ENCODE assay signal across 18 cellular contexts in genomic region chr16:67549240-67549639, GRCh38. TPM values are rescaled to one million over a fixed set of nuclear protein-coding genes. Genes with fewer than 3 reads are reported as not detected.
DNase-seq lines count a peak whose midpoint lies in the region; ATAC-seq and TF ChIP-seq lines count a peak whose summit lies in the region.
"Had no signal": no experiment of that assay in that cellular context is flagged by ENCODE, and none has a peak within 500 bp of the region (broad histone marks: within the 10 kb centered on the region; RNA-seq: fewer than 3 reads in every experiment).

No MANE protein-coding gene starts in this region.

- H3K9me2 ChIP-seq in SU-DHL-6 (replicated peaks; ENCODE audit: insufficient read depth, low read length) = no peaks in the 10 kb centered on the region

- H3K79me2 ChIP-seq in SU-DHL-6 (ENCODE audit: insufficient read depth, low read length) (peaks cover 27% of the 10 kb centered on the region), trophoblast cell (ENCODE audit: control insufficient read depth, insufficient read depth, low read length, poor library complexity) (no peaks in the 10 kb centered on the region)

- DNase-seq in activated naive CD4-positive, alpha-beta T cell treated with anti-CD3 and anti-CD28 coated beads, Interleukin-2, amount 50 U/mL, for 72 hours (ENCODE audit: low spot score in 2 of 2) = no peak
- DNase-seq in activated naive CD4-positive, alpha-beta T cell (lab: John Stamatoyannopoulos, UW) = no peak
- no peak for DNase-seq in effector memory CD4-positive, alpha-beta T cell
- DNase-seq in trophoblast cell = no peak
- no peak for DNase-seq in stimulated activated CD4-positive, alpha-beta T cell treated with anti-CD3 and anti-CD28 coated beads, Interleukin-2, amount 100 ng/mL, for 24 hours
- DNase-seq: activated gamma-delta T cell treated with Interleukin-2 at 50 U/mL for 16 hours; COR-L47; dermis blood vessel endothelial cell; NCI-H187; NCI-H510A treated with DMSO at 0.1 percent for 48 hours; stimulated activated CD4-positive, alpha-beta T cell treated with anti-CD3 and anti-CD28 coated beads, Interleukin-2, amount 100 ng/mL, for 48 hours; testis had no signal

- H3F3A ChIP-seq in SU-DHL-6 (ENCODE audit: insufficient read depth) = peaks cover 32% of the 10 kb centered on the region

- H3K9ac ChIP-seq in SU-DHL-6 (ENCODE audit: low read length) (peak overlapping the region; percentile 60; the same call in 1 of the 2 replicates), trophoblast cell (ENCODE audit: low read length) (no peak overlapping the region)

- no peak for TF ChIP-seq CTCF in SU-DHL-6 (IDR thresholded peaks at IDR 0.05; ENCODE audit: insufficient read depth, low read length, poor library complexity, severe bottlenecking)

- no peaks in the 10 kb centered on the region for H3K27me3 Mint-ChIP-seq in stimulated activated memory B cell treated with anti-CD40 and anti-IgM and Interleukin-4, amounts not matched to agents 10 μg/mL and 1 μg/mL and 100 μg/mL, for 72 hours

- no peak overlapping the region for H4K12ac ChIP-seq in trophoblast cell (ENCODE audit: low read depth, low read length)

- no CpG with 5 or more reads among the region's 4 CpGs for WGBS in trophoblast cell (ENCODE audit: extremely low coverage, insufficient coverage, insufficient read length)

- H3K4me3 Mint-ChIP-seq in stimulated activated memory B cell treated with anti-CD40 and anti-IgM and Interleukin-4, amounts not matched to agents 10 μg/mL and 1 μg/mL and 100 μg/mL, for 72 hours = no peak overlapping the region

- no peak overlapping the region for H3K14ac ChIP-seq in trophoblast cell (ENCODE audit: low read length)

- H4K8ac ChIP-seq in trophoblast cell (ENCODE audit: low read depth, low read length) = no peak overlapping the region

- H3K4me2 ChIP-seq in SU-DHL-6 (ENCODE audit: low read depth, low read length, poor library complexity, severe bottlenecking) (peak overlapping the region; percentile 76), trophoblast cell (ENCODE audit: low read length) (no peak overlapping the region)

- H3K36me3 ChIP-seq in SU-DHL-6 (ENCODE audit: low read length) = no peaks in the 10 kb centered on the region
- no peaks in the 10 kb centered on the region for H3K36me3 ChIP-seq in effector memory CD4-positive, alpha-beta T cell (ENCODE audit: control insufficient read depth, insufficient read depth, low read length)
- peaks cover 45 to 46% of the 10 kb centered on the region in 2 experiments for H3K36me3 ChIP-seq in trophoblast cell (ENCODE audit: control insufficient read depth in 1 of 2, insufficient read depth in 2 of 2, low read length in 2 of 2)
- H3K36me3 ChIP-seq: breast epithelium had no signal

- no peaks in the 10 kb centered on the region for H3K9me3 Mint-ChIP-seq in activated naive CD4-positive, alpha-beta T cell treated with anti-CD3 and anti-CD28 coated beads, Interleukin-2, amount 50 U/mL, for 72 hours
- H3K9me3 Mint-ChIP-seq in stimulated activated memory B cell treated with anti-CD40 and anti-IgM and Interleukin-4, amounts not matched to agents 10 μg/mL and 1 μg/mL and 100 μg/mL, for 72 hours = no peaks in the 10 kb centered on the region

- no peaks in the 10 kb centered on the region for H3K79me1 ChIP-seq in trophoblast cell (ENCODE audit: low read length)

- no peak overlapping the region for H4K91ac ChIP-seq in trophoblast cell (ENCODE audit: low read depth, low read length)

- H3K36me3 Mint-ChIP-seq in activated naive CD4-positive, alpha-beta T cell treated with anti-CD3 and anti-CD28 coated beads, Interleukin-2, amount 50 U/mL, for 72 hours = peaks cover 0 to 4% of the 10 kb centered on the region in 2 donors
- H3K36me3 Mint-ChIP-seq in stimulated activated memory B cell treated with anti-CD40 and anti-IgM and Interleukin-4, amounts not matched to agents 10 μg/mL and 1 μg/mL and 100 μg/mL, for 72 hours = peaks cover 31% of the 10 kb centered on the region

- no peak overlapping the region for H3K23ac ChIP-seq in trophoblast cell (ENCODE audit: low read length)

- no peak overlapping the region for H3K18ac ChIP-seq in trophoblast cell (ENCODE audit: low read length)

- H3K27ac ChIP-seq in SU-DHL-6 (ENCODE audit: low read depth, low read length) (peak overlapping the region; percentile 95), trophoblast cell (ENCODE audit: low read depth, low read length) (no peak overlapping the region)
- peak overlapping the region; percentile 68 for H3K27ac ChIP-seq in effector memory CD4-positive, alpha-beta T cell (ENCODE audit: insufficient read depth, low read length, poor library complexity, severe bottlenecking)
- H3K27ac ChIP-seq: epithelial cell of prostate, SJSA1, testis had no signal

- no peaks in the 10 kb centered on the region for H3K27me3 ChIP-seq in SU-DHL-6 (ENCODE audit: low read length)
- H3K27me3 ChIP-seq in effector memory CD4-positive, alpha-beta T cell (replicated peaks; ENCODE audit: control insufficient read depth, insufficient read depth, low read length, poor library complexity, severe bottlenecking) = no peaks in the 10 kb centered on the region
- no peaks in the 10 kb centered on the region for H3K27me3 ChIP-seq in trophoblast cell (ENCODE audit: insufficient read depth, low read length)
- H3K27me3 ChIP-seq: breast epithelium, SJSA1, testis had no signal

- H3K4ac ChIP-seq in trophoblast cell (ENCODE audit: low read depth, low read length) = no peak overlapping the region

- peak overlapping the region; percentile 44 to 83 for H3K27ac Mint-ChIP-seq in activated naive CD4-positive, alpha-beta T cell treated with anti-CD3 and anti-CD28 coated beads, Interleukin-2, amount 50 U/mL, for 72 hours
- peak overlapping the region; percentile 96 for H3K27ac Mint-ChIP-seq in stimulated activated memory B cell treated with anti-CD40 and anti-IgM and Interleukin-4, amounts not matched to agents 10 μg/mL and 1 μg/mL and 100 μg/mL, for 72 hours

- no peak overlapping the region for H2BK12ac ChIP-seq in trophoblast cell (ENCODE audit: low read length)

- H3K4me3 ChIP-seq in SU-DHL-6 (ENCODE audit: insufficient read depth, low read length, poor library complexity, severe bottlenecking) (no peak overlapping the region), trophoblast cell (ENCODE audit: low read depth, low read length) (no peak overlapping the region)
- no peak overlapping the region for H3K4me3 ChIP-seq in effector memory CD4-positive, alpha-beta T cell (ENCODE audit: insufficient read depth, low read depth, low read length, poor library complexity, severe bottlenecking)
- H3K4me3 ChIP-seq: breast epithelium, SJSA1, testis had no signal

- ATAC-seq in activated naive CD4-positive, alpha-beta T cell treated with anti-CD3 and anti-CD28 coated beads, Interleukin-2, amount 50 U/mL, for 72 hours = no peak
- ATAC-seq in stimulated activated memory B cell treated with anti-CD40 and anti-IgM and Interleukin-4, amounts not matched to agents 10 μg/mL and 1 μg/mL and 100 μg/mL, for 72 hours = no peak
- ATAC-seq in HG03097 (IDR thresholded peaks at IDR 0.05; ENCODE audit: low FRiP score, unreplicated experiment) = no peak

- H3K9me3 ChIP-seq in SU-DHL-6 (ENCODE audit: insufficient read depth, low read length) (no peaks in the 10 kb centered on the region), trophoblast cell (ENCODE audit: insufficient read depth, low read depth, low read length) (no peaks in the 10 kb centered on the region)
- H3K9me3 ChIP-seq in effector memory CD4-positive, alpha-beta T cell (ENCODE audit: control insufficient read depth, low read length) = no peaks in the 10 kb centered on the region
- H3K9me3 ChIP-seq: breast epithelium, SJSA1, testis had no signal

- H3K4me1 Mint-ChIP-seq in stimulated activated memory B cell treated with anti-CD40 and anti-IgM and Interleukin-4, amounts not matched to agents 10 μg/mL and 1 μg/mL and 100 μg/mL, for 72 hours = peaks cover 78% of the 10 kb centered on the region

- H2BK5ac ChIP-seq in trophoblast cell (ENCODE audit: low read depth, low read length, poor library complexity) = no peak overlapping the region

- H4K20me1 ChIP-seq in SU-DHL-6 (ENCODE audit: low read depth, low read length) = no peaks in the 10 kb centered on the region

- no peak overlapping the region for H2BK120ac ChIP-seq in trophoblast cell (ENCODE audit: insufficient read depth, low read length, poor library complexity)

- no peak overlapping the region for H2AK5ac ChIP-seq in trophoblast cell (ENCODE audit: low read length)

- H2AFZ ChIP-seq in SU-DHL-6 (ENCODE audit: low read depth, low read length, severe bottlenecking) (no peak overlapping the region), trophoblast cell (ENCODE audit: insufficient read depth, low read length, poor library complexity) (no peak overlapping the region)

- H3K4me1 ChIP-seq in effector memory CD4-positive, alpha-beta T cell (ENCODE audit: control insufficient read depth, insufficient read depth, low read length, poor library complexity, severe bottlenecking) = peaks cover 34% of the 10 kb centered on the region
- H3K4me1 ChIP-seq in trophoblast cell (ENCODE audit: control insufficient read depth in 1 of 2, insufficient read depth in 2 of 2, low read length in 2 of 2) = no peaks in the 10 kb centered on the region
- H3K4me1 ChIP-seq: SJSA1 had no signal

RNA-seq across cellular contexts. Expression of gene CTCF, which starts 13.1 kb away (rescaled TPM):
- 10 to 100 TPM; 51.5 to 62.1 TPM for total RNA-seq in activated naive CD4-positive, alpha-beta T cell treated with anti-CD3 and anti-CD28 coated beads, Interleukin-2, amount 50 U/mL, for 72 hours
- 35.2 and 36.0 TPM in 2 replicates for polyA plus RNA-seq in trophoblast cell (2013)

RNA-seq across cellular contexts. Expression of gene RIPOR1, which starts 20.6 kb away (rescaled TPM):
- 10 to 100 TPM; 34.1 to 41.4 TPM for total RNA-seq in activated naive CD4-positive, alpha-beta T cell treated with anti-CD3 and anti-CD28 coated beads, Interleukin-2, amount 50 U/mL, for 72 hours
- polyA plus RNA-seq in trophoblast cell (2013) = 36.1 and 37.6 TPM in 2 replicates
